9 cellular contexts compared by ENCODE assay signal in the genomic region with DNA sequence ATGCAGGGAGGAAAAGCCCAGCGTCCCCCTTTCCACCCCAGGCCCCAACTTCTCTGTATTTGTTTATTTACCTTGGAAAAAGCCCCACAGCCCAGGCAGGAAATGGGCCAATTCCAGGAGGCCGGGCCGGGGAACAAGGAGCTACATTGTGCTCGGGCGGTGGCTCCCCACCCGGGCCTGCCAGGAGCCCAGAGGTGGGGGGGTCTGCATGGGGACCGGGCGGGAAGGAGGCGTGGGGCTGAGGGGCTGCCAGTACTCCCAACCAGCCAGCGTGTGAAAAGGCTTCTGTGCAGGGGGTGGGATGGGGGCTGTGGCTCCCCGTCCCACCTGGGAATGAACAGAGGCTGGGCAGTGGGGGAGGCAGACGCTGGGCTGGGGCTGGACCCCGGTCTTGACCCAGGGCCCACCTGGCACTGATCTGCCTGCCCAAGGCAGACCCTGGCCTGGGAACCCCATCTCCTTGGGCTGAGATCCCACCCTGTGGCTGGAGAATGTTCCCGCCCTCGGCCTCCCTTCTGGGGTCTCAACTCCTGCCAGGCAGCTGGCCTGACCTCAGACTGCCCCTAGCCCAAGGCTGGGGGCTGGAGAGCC. TPM values are rescaled to one million over a fixed set of nuclear protein-coding genes. Genes with fewer than 3 reads are reported as not detected.
DNase-seq lines count a peak whose midpoint lies in the region; ATAC-seq, FAIRE-seq and TF ChIP-seq lines count a peak whose summit lies in the region.
"Not testable (repeated sequence)": the region's sequence is repeated elsewhere in the genome, so short reads cannot be mapped to it uniquely, and the experiment has no call there.
"Had no signal": no experiment of that assay in that cellular context is flagged by ENCODE, and none has a peak within 500 bp of the region (broad histone marks: within the 10 kb centered on the region; RNA-seq: fewer than 3 reads in every experiment).

No MANE protein-coding gene starts in this region.

- not testable (repeated sequence) for H3K36me3 Mint-ChIP-seq in endodermal cell (ENCODE audit: low read depth)

- not testable (repeated sequence) for H3K9ac ChIP-seq in PC-3 (ENCODE audit: low read length); endodermal cell (ENCODE audit: extremely low read depth, low read length, poor library complexity, severe bottlenecking); neuronal stem cell (ENCODE audit: low read depth, low read length, poor library complexity)
- peak overlapping the region; percentile 65 for H3K9ac ChIP-seq in HepG2 (ENCODE audit: insufficient read depth, low read depth, low read length)

- not testable (repeated sequence) for TF ChIP-seq POLR2A in HepG2 (IDR thresholded peaks at IDR 0.05; ENCODE audit: insufficient read depth in 1 of 2, low read depth in 2 of 2, low read length in 2 of 2)

- H3F3A ChIP-seq in PC-3 (ENCODE audit: low read length, unreplicated experiment) = not testable (repeated sequence)

- not testable (repeated sequence) for H3K4me3 Mint-ChIP-seq in endodermal cell

- H3K23ac ChIP-seq in neuronal stem cell (ENCODE audit: low read depth, low read length, poor library complexity) = not testable (repeated sequence)

- H4K8ac ChIP-seq in neuronal stem cell (ENCODE audit: low read depth, low read length) = not testable (repeated sequence)

- H3K27ac ChIP-seq in PC-3 (ENCODE audit: low read length); endodermal cell (ENCODE audit: low read depth, low read length); neuronal stem cell (replicated peaks; ENCODE audit: low read length); thoracic aorta: not testable (repeated sequence)
- peak overlapping the region; percentile 46 for H3K27ac ChIP-seq in HepG2 (ENCODE audit: extremely low read length, insufficient read depth, low read length)

- H3K79me1 ChIP-seq in neuronal stem cell (ENCODE audit: low read depth, low read length) = not testable (repeated sequence)

- not testable (repeated sequence) for H3K4me3 ChIP-seq in PC-3 (ENCODE audit: low read length); astrocyte of the cerebellum (ENCODE audit: low read depth, low read length); endodermal cell (ENCODE audit: low read length); neuronal stem cell (ENCODE audit: low read length in 2 of 2)
- H3K4me3 ChIP-seq in HepG2 (replicated peaks in 1 of 3; ENCODE audit: insufficient read depth in 1 of 3, low read depth in 2 of 3, low read length in 3 of 3) (peak overlapping the region; percentile 45 to 64 (median 47); a peak in 5 of 6 replicates), thoracic aorta (peak overlapping the region; percentile 25)

- in situ Hi-C loops in astrocyte of the cerebellum (cut with HindIII; ENCODE audit: low sequenced_read_pairs); HepG2 (cut with HindIII; ENCODE audit: extremely low pct_ligation_motif_present, low pct_unique_long_range_greater_than_20kb): not testable (repeated sequence)

- not testable (repeated sequence) for H3K9me3 ChIP-seq in PC-3 (ENCODE audit: low read length); endodermal cell (ENCODE audit: control insufficient read depth, low read length); HepG2 (ENCODE audit: low read length); neuronal stem cell (replicated peaks in 1 of 2; ENCODE audit: control insufficient read depth in 2 of 2, insufficient read depth in 1 of 2, low read depth in 1 of 2, low read length in 2 of 2); thoracic aorta

- not testable (repeated sequence) for H2AFZ ChIP-seq in PC-3 (ENCODE audit: low read length); HepG2 (ENCODE audit: low read length)
- peak overlapping the region; percentile 78 for H2AFZ ChIP-seq in neuronal stem cell (ENCODE audit: low read length)

- CTCF ChIA-PET in PC-3 (lab: Charles Lee); HepG2 (lab: Yijun Ruan, JAX; ENCODE audit: low intra/inter-chr PET ratio, low total read pairs): not testable (repeated sequence)

- H3K79me2 ChIP-seq in PC-3 (ENCODE audit: low read length); HepG2 (ENCODE audit: insufficient read depth, low read length): not testable (repeated sequence)

- not testable (repeated sequence) for H3K27me3 ChIP-seq in PC-3 (ENCODE audit: low read length); endodermal cell (ENCODE audit: control insufficient read depth, insufficient read depth, low read length, poor library complexity, severe bottlenecking); HepG2 (ENCODE audit: control insufficient read depth in 1 of 2, insufficient read depth in 2 of 2, low read length in 2 of 2); neuronal stem cell (ENCODE audit: control insufficient read depth in 3 of 3, insufficient read depth in 3 of 3, low read depth in 1 of 3, low read length in 3 of 3); thoracic aorta (replicated peaks; ENCODE audit: insufficient read depth)

- H2AK5ac ChIP-seq in neuronal stem cell (ENCODE audit: low read depth, low read length) = peak overlapping the region; percentile 88

- not testable (repeated sequence) for H3K36me3 ChIP-seq in PC-3 (ENCODE audit: low read depth, low read length); endodermal cell (ENCODE audit: control insufficient read depth, insufficient read depth, low read length); HepG2 (replicated peaks in 1 of 2; ENCODE audit: control insufficient read depth in 1 of 2, insufficient read depth in 2 of 2, low read length in 2 of 2); neuronal stem cell (replicated peaks in 1 of 2; ENCODE audit: control insufficient read depth in 2 of 2, insufficient read depth in 2 of 2, low read length in 2 of 2); thoracic aorta

- TF ChIP-seq EP300 in HepG2 (IDR thresholded peaks at IDR 0.05; ENCODE audit: low read depth in 2 of 2, low read length in 2 of 2) (peak in 1 of 2 experiments; percentile 62; a peak in 2 of 4 replicates), HepG2 (CRISPR knock-in tag; IDR thresholded peaks at IDR 0.05; ENCODE audit: borderline replicate concordance) (peak; percentile 37; the same call in 1 of the 2 replicates)

- not testable (repeated sequence) for H2BK12ac ChIP-seq in neuronal stem cell (ENCODE audit: low read length)

- H3K9me2 ChIP-seq in PC-3 (replicated peaks; ENCODE audit: low read length) = not testable (repeated sequence)

- not testable (repeated sequence) for H2BK120ac ChIP-seq in neuronal stem cell (ENCODE audit: low read depth, low read length)

- H3K4me1 ChIP-seq in PC-3 (ENCODE audit: insufficient read depth, low read length); endodermal cell (ENCODE audit: control insufficient read depth, insufficient read depth, low read length); HepG2 (ENCODE audit: insufficient read depth, low read length); neuronal stem cell (ENCODE audit: control insufficient read depth in 2 of 2, insufficient read depth in 1 of 2, low read depth in 1 of 2, low read length in 2 of 2); thoracic aorta (ENCODE audit: control insufficient read depth in 1 of 2, low read depth in 2 of 2): not testable (repeated sequence)

- H4K20me1 ChIP-seq in PC-3 (ENCODE audit: low read length); HepG2 (ENCODE audit: insufficient read depth, low read length): not testable (repeated sequence)

- intact Hi-C loops in PC-3 (cut with micrococcal nuclease); left cardiac atrium (cut with DNase I); HepG2 (cut with micrococcal nuclease; ENCODE audit: unreplicated experiment): not testable (repeated sequence)

- TF ChIP-seq RAD21 in HepG2 (CRISPR knock-in tag; IDR thresholded peaks at IDR 0.05) = not testable (repeated sequence)

- not testable (repeated sequence) for H3K9me3 Mint-ChIP-seq in endodermal cell

- not testable (repeated sequence) for H3K27ac Mint-ChIP-seq in endodermal cell

- H3K14ac ChIP-seq in neuronal stem cell (ENCODE audit: low read length) = not testable (repeated sequence)

- not testable (repeated sequence) for H3K4me2 ChIP-seq in PC-3 (ENCODE audit: low read length); neuronal stem cell (ENCODE audit: insufficient read depth, low read length, poor library complexity, severe bottlenecking)
- peak overlapping the region; percentile 73 for H3K4me2 ChIP-seq in HepG2 (ENCODE audit: low read depth, low read length)

- peak overlapping the region; percentile 64 for H3K18ac ChIP-seq in neuronal stem cell (ENCODE audit: low read length)

- BruUV-seq in PC-3 (replicated peaks; lab: Mats Ljungman, UMichigan); HepG2 (replicated peaks; lab: Mats Ljungman, UMichigan): not testable (repeated sequence)

- not testable (repeated sequence) for FAIRE-seq in HepG2 (lab: Jason Lieb, UNC)

- TF ChIP-seq CTCF in PC-3 (conservative IDR thresholded peaks at IDR 0.05; ENCODE audit: low read depth, low read length); astrocyte of the cerebellum (IDR thresholded peaks at IDR 0.05; ENCODE audit: low read depth, low read length, missing control alignments); endodermal cell (conservative IDR thresholded peaks at IDR 0.05); HepG2 (CRISPR knock-in tag; IDR thresholded peaks at IDR 0.05); thoracic aorta (IDR thresholded peaks at IDR 0.05): not testable (repeated sequence)

- peak; percentile 38 for DNase-seq in EL
- not testable (repeated sequence) for DNase-seq in PC-3; neuronal stem cell (ENCODE audit: low spot score); thoracic aorta (ENCODE audit: low spot score)
- peak; percentile 16 for DNase-seq in astrocyte of the cerebellum (ENCODE audit: low read depth)
- peak; percentile 67 for DNase-seq in endodermal cell
- DNase-seq in left cardiac atrium = peak; percentile 62
- DNase-seq in HepG2 (ENCODE audit: low spot score) = peak; percentile 82

- not testable (repeated sequence) for H3K4ac ChIP-seq in neuronal stem cell (ENCODE audit: low read length)

- not testable (repeated sequence) for H3K27me3 Mint-ChIP-seq in endodermal cell (ENCODE audit: insufficient read depth)

- POLR2A ChIA-PET in PC-3 (lab: Charles Lee; ENCODE audit: unreplicated experiment) = not testable (repeated sequence)
- POLR2A ChIA-PET in HepG2 (lab: Yijun Ruan, JAX) = interaction anchor here (0.7 to 1.4 kb wide), 6 partner anchors 13 to 102 kb away, joined by 3 to 7 read pairs (median 4); a partner anchor contains a TSS

- ATAC-seq in PC-3 = peak; percentile 79
- peak; percentile 87 to 95 for ATAC-seq in left cardiac atrium
- peak; percentile 90 for ATAC-seq in HepG2
- not testable (repeated sequence) for ATAC-seq in thoracic aorta (ENCODE audit: insufficient number of reproducible peaks, low FRiP score, low read depth)

- not testable (repeated sequence) for H3K4me1 Mint-ChIP-seq in endodermal cell

- not testable (repeated sequence) for H2BK15ac ChIP-seq in neuronal stem cell (ENCODE audit: low read length)

- not testable (repeated sequence) for H4K91ac ChIP-seq in neuronal stem cell (ENCODE audit: low read depth, low read length, poor library complexity)

- WGBS in endodermal cell (ENCODE audit: insufficient coverage in 1 of 2, insufficient read length in 1 of 2), 2 experiments = 72 to 75% methylated on average over 4 to 14 of the region's 15 CpGs
- 0% methylated on average over 3 of the region's 15 CpGs for WGBS in HepG2 (ENCODE audit: low lambda C conversion rate)
- WGBS in neuronal stem cell (ENCODE audit: extremely low coverage in 2 of 2, insufficient read length in 2 of 2, insufficient replicate concordance in 1 of 2), 2 donors = no CpG with 5 or more reads among the region's 15 CpGs

- H2BK5ac ChIP-seq in neuronal stem cell (ENCODE audit: low read length) = not testable (repeated sequence)

RNA-seq across cellular contexts. Expression of a gene that starts 22.9 kb away (rescaled TPM):
- total RNA-seq in PC-3 (2014; rRNA removed) (0.12 and 0.87 TPM in 2 replicates), endodermal cell (1 to 10 TPM; 1.1 to 1.8 TPM), left cardiac atrium (under 1 TPM; 0.21 to 0.41 TPM), HepG2 (2016; rRNA removed; fragmentation: Illumina TruSeq; extraction: Trizol) (0.87 and 2.2 TPM in 2 replicates), thoracic aorta (under 1 TPM in 1 of 2 donors, not detected in 1; 0.41 TPM)
- polyA plus RNA-seq in endodermal cell (2013, experiment 1 of 2) = 3.4 TPM
- 3.2 TPM for polyA plus RNA-seq in endodermal cell (2013, experiment 2 of 2)
- total RNA-seq in HepG2 (2016; cell fraction: cytosol; rRNA removed; fragmentation: Illumina TruSeq; extraction: Trizol; ENCODE audit: low read depth) = 0.88 and 1.5 TPM in 2 replicates
- 1.0 and 2.2 TPM in 2 replicates for total RNA-seq in HepG2 (2016; cell fraction: insoluble cytoplasmic fraction; rRNA removed; fragmentation: Illumina TruSeq; extraction: Trizol)
- total RNA-seq in HepG2 (2016; cell fraction: membrane; rRNA removed; fragmentation: Illumina TruSeq; extraction: Trizol) = 2.2 and 2.9 TPM in 2 replicates
- 1.5 and 1.7 TPM in 2 replicates for total RNA-seq in HepG2 (2016; cell fraction: nucleus; rRNA removed; fragmentation: Illumina TruSeq; extraction: Trizol)
- polyA plus RNA-seq in HepG2 (2011; rRNA removed) = 0.53 and 0.94 TPM in 2 replicates
- polyA plus RNA-seq in HepG2 (2011; cell fraction: cytosol; rRNA removed) = 0.90 and 1.4 TPM in 2 replicates
- 1.0 and 1.3 TPM in 2 replicates for polyA plus RNA-seq in HepG2 (2011; cell fraction: nucleus; rRNA removed)
- 0.43 and 0.53 TPM in 2 replicates for polyA plus RNA-seq in HepG2 (2012)
- 0.84 and 1.2 TPM in 2 replicates for polyA plus RNA-seq in HepG2 (2016; cell fraction: cytosol; fragmentation: Illumina TruSeq; extraction: Trizol; ENCODE audit: low read depth)
- polyA plus RNA-seq in HepG2 (2016; cell fraction: insoluble cytoplasmic fraction; fragmentation: Illumina TruSeq; extraction: Trizol; ENCODE audit: low read depth) = 0.85 and 1.4 TPM in 2 replicates
- polyA plus RNA-seq in HepG2 (2016; cell fraction: membrane; fragmentation: Illumina TruSeq; extraction: Trizol; ENCODE audit: low read depth) = 1.8 and 2.0 TPM in 2 replicates
- 2.1 and 2.2 TPM in 2 replicates for polyA plus RNA-seq in HepG2 (2016; cell fraction: nucleus; fragmentation: Illumina TruSeq; extraction: Trizol; ENCODE audit: insufficient read depth, low read depth)
- polyA minus RNA-seq in HepG2 (2011; rRNA and poly(A)+ RNA removed; ENCODE audit: low replicate concordance) = 0.54 and 5.2 TPM in 2 replicates
- 1.2 and 1.4 TPM in 2 replicates for polyA minus RNA-seq in HepG2 (2011; cell fraction: cytosol; rRNA and poly(A)+ RNA removed)
- polyA minus RNA-seq in HepG2 (2011; cell fraction: nucleus; rRNA and poly(A)+ RNA removed) = 1.5 and 2.3 TPM in 2 replicates
- polyA plus RNA-seq in neuronal stem cell (2013, experiment 1 of 2) = 3.7 TPM
- 3.6 TPM for polyA plus RNA-seq in neuronal stem cell (2013, experiment 2 of 2)
- total RNA-seq: CD4-positive, CD25-positive, alpha-beta regulatory T cell had no signal
